Comparison of ENCODE assay signal across 8 cellular contexts in genomic region chr14:23186913-23187654, GRCh38. TPM values are rescaled to one million over a fixed set of nuclear protein-coding genes. Genes with fewer than 3 reads are reported as not detected.
A peak's percentile ranks its signal among the peaks of the same experiment; 100 is the strongest.
DNase-seq lines count a peak whose midpoint lies in the region; ATAC-seq and TF ChIP-seq lines count a peak whose summit lies in the region.

No MANE protein-coding gene starts in this region.

- no peaks in the 10 kb centered on the region for H3K36me3 Mint-ChIP-seq in activated B cell treated with CpG ODN at 0.5 μM for 24 hours (ENCODE audit: low read depth)

- no peaks in the 10 kb centered on the region for H3K9me3 Mint-ChIP-seq in activated B cell treated with CpG ODN at 0.5 μM for 24 hours

- no peak overlapping the region for H3K4me3 Mint-ChIP-seq in activated B cell treated with CpG ODN at 0.5 μM for 24 hours

- peaks cover 2% of the 10 kb centered on the region for H3K27me3 Mint-ChIP-seq in activated B cell treated with CpG ODN at 0.5 μM for 24 hours

- in situ Hi-C loops in ACHN (cut with HindIII; ENCODE audit: low pct_ligation_motif_present, low pct_unique_long_range_greater_than_20kb, low sequenced_read_pairs): no loop called here

- peak; percentile 45 for ATAC-seq in activated B cell treated with CpG ODN at 0.5 μM for 24 hours (ENCODE audit: low read depth)
- no peak for ATAC-seq in GM21737 (IDR thresholded peaks at IDR 0.05; ENCODE audit: unreplicated experiment)
- ATAC-seq in HG03175 (IDR thresholded peaks at IDR 0.05; ENCODE audit: unreplicated experiment): no peak

- no peaks in the 10 kb centered on the region for H3K4me1 Mint-ChIP-seq in activated B cell treated with CpG ODN at 0.5 μM for 24 hours

- CTCF ChIA-PET in activated B cell treated with CpG ODN at 0.5 μM for 24 hours (lab: Charles Lee): interaction anchor here (0.6 to 10.2 kb wide), 9 partner anchors 13 to 812 kb away, joined by 3 to 162 read pairs (median 5); partner anchors contain the start of genes ACIN1 and C14orf119

- no peak overlapping the region for H3K27ac Mint-ChIP-seq in activated B cell treated with CpG ODN at 0.5 μM for 24 hours

- peak; percentile 55 for DNase-seq in ACHN
- peak; percentile 22 for DNase-seq in GF-D8 (lab: John Stamatoyannopoulos, UW)
- peak; percentile 92 for DNase-seq in NCI-H2029 (lab: John Stamatoyannopoulos, UW)
- DNase-seq in activated B cell treated with CpG ODN at 0.5 μM for 24 hours: no peak
- DNase-seq in globus pallidus (ENCODE audit: low spot score): peak; percentile 65
- peak; percentile 66 for DNase-seq in renal cortical epithelial cell (ENCODE audit: low read depth)

- intact Hi-C loops in activated B cell treated with CpG ODN at 0.5 μM for 24 hours (cut with micrococcal nuclease): loop anchor here (1.0 to 5.0 kb wide), 4 partner anchors 67 to 215 kb away; no protein-coding TSS in a partner anchor

- POLR2A ChIA-PET in activated B cell treated with CpG ODN at 0.5 μM for 24 hours (lab: Charles Lee): interaction anchor here (0.8 to 2.3 kb wide), 2 partner anchors 66 to 116 kb away, joined by 3 to 12 read pairs; partner anchors contain the start of gene PPP1R3E

- no peak for TF ChIP-seq CTCF in activated B cell treated with CpG ODN at 0.5 μM for 24 hours (IDR thresholded peaks at IDR 0.05)

RNA-seq across cellular contexts. Expression of gene SLC7A8, which starts 3.6 kb away (rescaled TPM):
- 0.76 and 1.8 TPM in 2 replicates for total RNA-seq in activated B cell treated with CpG ODN at 0.5 μM for 24 hours
- total RNA-seq in renal cortical epithelial cell: under 0.01 and 1.1 TPM in 2 replicates

RNA-seq across cellular contexts. Expression of gene RNF212B, which starts 50.7 kb away (rescaled TPM):
- total RNA-seq in activated B cell treated with CpG ODN at 0.5 μM for 24 hours (not detected in 2 replicates), renal cortical epithelial cell (0.35 TPM in 1 of 2 replicates, not detected in the other)
